ENCODE assay signal across 20 cellular contexts in genomic region chr15:101435761-101436160, GRCh38. TPM values are rescaled to one million over a fixed set of nuclear protein-coding genes. Genes with fewer than 3 reads are reported as not detected.
DNase-seq lines count a peak whose midpoint lies in the region; FAIRE-seq and TF ChIP-seq lines count a peak whose summit lies in the region.
"Had no signal": no experiment of that assay in that cellular context is flagged by ENCODE, and none has a peak within 500 bp of the region (broad histone marks: within the 10 kb centered on the region; RNA-seq: fewer than 3 reads in every experiment).

No MANE protein-coding gene starts in this region.

- no peak overlapping the region for H3K9ac ChIP-seq in kidney (ENCODE audit: low read length in 2 of 2)

- no peak overlapping the region for H3K4me2 ChIP-seq in osteoblast (ENCODE audit: insufficient read depth, low read length)
- H3K4me2 ChIP-seq: A549 had no signal

- TF ChIP-seq CTCF in kidney (IDR thresholded peaks at IDR 0.05; ENCODE audit: borderline replicate concordance, extremely low read depth, insufficient read depth) (no peak), osteoblast (IDR thresholded peaks at IDR 0.05; ENCODE audit: extremely low read depth, low read depth, low read length) (no peak), foreskin fibroblast (IDR thresholded peaks at IDR 0.05; ENCODE audit: low read depth, low read length) (no peak)

- peak; percentile 11 for DNase-seq in activated CD8-positive, alpha-beta memory T cell treated with anti-CD3 and anti-CD28 coated beads for 24 hours
- DNase-seq in activated CD8-positive, alpha-beta memory T cell treated with anti-CD3 and anti-CD28 coated beads, Interleukin-2, amount 50 U/mL, for 4 hours = no peak
- peak; percentile 40 for DNase-seq in kidney
- peak; percentile 65 for DNase-seq in osteoblast (ENCODE audit: insufficient read length, low spot score, missing footprints)
- DNase-seq in NCI-H146 treated with DMSO at 0.1 percent for 48 hours (lab: John Stamatoyannopoulos, UW; ENCODE audit: unreplicated experiment) = no peak
- no peak for DNase-seq in foreskin fibroblast
- DNase-seq in DMS 273 treated with DMSO at 0.1 percent for 48 hours (lab: John Stamatoyannopoulos, UW) = no peak
- DNase-seq: AML-193; CD4-positive, alpha-beta memory T cell; DMS53; DND-41; EL; H9 had no signal

- intact Hi-C loops in kidney (cut with DNase I) = no loop called here

- no peak overlapping the region for H3K4me3 ChIP-seq in kidney (ENCODE audit: low read length in 2 of 2)
- H3K4me3 ChIP-seq in osteoblast (ENCODE audit: insufficient read depth, low read length) = no peak overlapping the region
- H3K4me3 ChIP-seq in foreskin fibroblast (ENCODE audit: low read depth in 1 of 2, low read length in 2 of 2) = no peak overlapping the region
- H3K4me3 ChIP-seq: A549, GM12878 had no signal

- H3K36me3 ChIP-seq in kidney (ENCODE audit: control insufficient read depth in 1 of 2, insufficient read depth in 2 of 2, low read length in 2 of 2) = no peaks in the 10 kb centered on the region
- no peaks in the 10 kb centered on the region for H3K36me3 ChIP-seq in osteoblast (ENCODE audit: insufficient read depth, low read length)

- H3K9me3 ChIP-seq in kidney (ENCODE audit: control insufficient read depth in 1 of 2, low read length in 2 of 2) (no peaks in the 10 kb centered on the region), osteoblast (ENCODE audit: low read depth, low read length) (no peaks in the 10 kb centered on the region)
- H3K9me3 ChIP-seq: A549 had no signal

- FAIRE-seq in kidney (lab: Jason Lieb, UNC) = no peak
- FAIRE-seq: A549, GM12878, GM19239, H1, HTR-8/SVneo had no signal

- no peaks in the 10 kb centered on the region for H4K20me1 ChIP-seq in osteoblast (ENCODE audit: insufficient read depth, low read length)

- H3K4me1 ChIP-seq in kidney (ENCODE audit: control insufficient read depth in 1 of 2, insufficient read depth in 1 of 2, low read depth in 1 of 2, low read length in 2 of 2) (no peaks in the 10 kb centered on the region), osteoblast (ENCODE audit: insufficient read depth, low read length) (peaks cover 13% of the 10 kb centered on the region)

- H3K79me2 ChIP-seq in osteoblast (ENCODE audit: insufficient read depth, low read length) = no peaks in the 10 kb centered on the region

- H3K27me3 ChIP-seq in osteoblast (ENCODE audit: insufficient read depth, low read length) = peaks cover 2% of the 10 kb centered on the region

- H3K27ac ChIP-seq in kidney (ENCODE audit: low read depth in 2 of 2, low read length in 2 of 2) (no peak overlapping the region), osteoblast (ENCODE audit: low read depth, low read length) (no peak overlapping the region)
- H3K27ac ChIP-seq: 22Rv1, C4-2B had no signal

- no peak overlapping the region for H2AFZ ChIP-seq in osteoblast (ENCODE audit: low read length)

RNA-seq across cellular contexts. Expression of gene PCSK6, which starts 53.7 kb away (rescaled TPM):
- 7.3 TPM for total RNA-seq in kidney
- polyA plus RNA-seq in kidney (ENCODE audit: insufficient read depth, low read depth, low replicate concordance) = 3.8 TPM
- total RNA-seq in osteoblast = 0.29 and 0.72 TPM in 2 replicates

Comparison
In these comparisons a context has a peak if more than half of its experiments do, and no peak if none do; other contexts are left out.
1. DNase-seq: peak in activated CD8-positive, alpha-beta memory T cell treated with anti-CD3 and anti-CD28 coated beads for 24 hours (single experiment), kidney (single experiment) and osteoblast (single experiment); none in activated CD8-positive, alpha-beta memory T cell treated with anti-CD3 and anti-CD28 coated beads, Interleukin-2, amount 50 U/mL, for 4 hours (single experiment), NCI-H146 treated with DMSO at 0.1 percent for 48 hours (single experiment), foreskin fibroblast (0 of 2) and DMS 273 treated with DMSO at 0.1 percent for 48 hours (single experiment).